Comparison of ENCODE assay signal across 11 cellular contexts in genomic region chr2:70596739-70597138, GRCh38. TPM values are rescaled to one million over a fixed set of nuclear protein-coding genes. Genes with fewer than 3 reads are reported as not detected.
DNase-seq lines count a peak whose midpoint lies in the region; ATAC-seq, FAIRE-seq and TF ChIP-seq lines count a peak whose summit lies in the region.
"Had no signal": no experiment of that assay in that cellular context is flagged by ENCODE, and none has a peak within 500 bp of the region (broad histone marks: within the 10 kb centered on the region; RNA-seq: fewer than 3 reads in every experiment).

No MANE protein-coding gene starts in this region.

- no peak for TF ChIP-seq POLR2A in H54 (IDR thresholded peaks at IDR 0.05; ENCODE audit: low read depth, low read length)

- intact Hi-C loops in colonic mucosa (cut with DNase I) = no loop called here

- ATAC-seq in HG02678 (IDR thresholded peaks at IDR 0.05; ENCODE audit: unreplicated experiment) = no peak

- H3K27ac ChIP-seq in BLaER1 treated with 17β-estradiol and CSF1 and Interleukin-3, amounts not matched to agents 10 nM and 100 nM = peak overlapping the region in 6 of 11 experiments; percentile 4 to 55 (median 14); a peak in 4 of 22 replicates
- peak overlapping the region; percentile 26 for H3K27ac ChIP-seq in SJSA1
- H3K27ac ChIP-seq in colonic mucosa = no peak overlapping the region

- peaks cover 8 to 12% (median 10%) of the 10 kb centered on the region in 10 experiments; a peak in 18 of 20 replicates for H3K4me1 ChIP-seq in BLaER1 treated with 17β-estradiol and CSF1 and Interleukin-3, amounts not matched to agents 10 nM and 100 nM
- H3K4me1 ChIP-seq in SJSA1 (replicated peaks) = peaks cover 12% of the 10 kb centered on the region
- H3K4me1 ChIP-seq in colonic mucosa = no peaks in the 10 kb centered on the region

- H3K4me2 ChIP-seq in BLaER1 treated with 17β-estradiol and CSF1 and Interleukin-3, amounts not matched to agents 10 nM and 100 nM = peak overlapping the region in 10 of 11 experiments; percentile 17 to 52 (median 28); a peak in 13 of 22 replicates

- H3K36me3 ChIP-seq in BLaER1 treated with 17β-estradiol and CSF1 and Interleukin-3, amounts not matched to agents 10 nM and 100 nM = no peaks in the 10 kb centered on the region
- H3K36me3 ChIP-seq in SJSA1 = no peaks in the 10 kb centered on the region
- no peaks in the 10 kb centered on the region for H3K36me3 ChIP-seq in colonic mucosa

- no peak overlapping the region for H3K4me3 ChIP-seq in BLaER1 treated with 17β-estradiol and CSF1 and Interleukin-3, amounts not matched to agents 10 nM and 100 nM
- H3K4me3 ChIP-seq in SJSA1 (no peak overlapping the region), colonic mucosa (no peak overlapping the region)

- no peak overlapping the region for H3K9ac ChIP-seq in BLaER1 treated with 17β-estradiol and CSF1 and Interleukin-3, amounts not matched to agents 10 nM and 100 nM
- H3K9ac ChIP-seq in colonic mucosa (ENCODE audit: low read depth in 2 of 2, low read length in 2 of 2) = no peak overlapping the region

- TF ChIP-seq CTCF in colonic mucosa (IDR thresholded peaks at IDR 0.05) = no peak

- FAIRE-seq in H54 (lab: Jason Lieb, UNC) = peak; percentile 99

- DNase-seq in H54 (ENCODE audit: insufficient read length, low spot score) (peak; percentile 25), SJSA1 (ENCODE audit: low read depth in 1 of 2, low spot score in 2 of 2) (peak in 1 of 2 experiments; percentile 29), kidney tubule cell (ENCODE audit: low spot score) (peak; percentile 96), mucosa of gallbladder (ENCODE audit: low spot score) (no peak), colonic mucosa (no peak)
- DNase-seq in stimulated activated CD4-positive, alpha-beta T cell treated with anti-CD3 and anti-CD28 coated beads, Interleukin-2, amount 100 ng/mL, for 24 hours = no peak
- DNase-seq: NCI-H2081; stimulated activated CD8-positive, alpha-beta memory T cell treated with anti-CD3 and anti-CD28 coated beads, Interleukin-4, amount 100 ng/mL, for 48 hours; T-helper 2 cell had no signal

- no peaks in the 10 kb centered on the region for H3K27me3 ChIP-seq in BLaER1 treated with 17β-estradiol and CSF1 and Interleukin-3, amounts not matched to agents 10 nM and 100 nM
- H3K27me3 ChIP-seq in SJSA1 (replicated peaks) (no peaks in the 10 kb centered on the region; the same call in 1 of the 2 replicates), colonic mucosa (no peaks in the 10 kb centered on the region)

- H4K20me1 ChIP-seq in BLaER1 treated with 17β-estradiol and CSF1 and Interleukin-3, amounts not matched to agents 10 nM and 100 nM = no peaks in the 10 kb centered on the region

- H3K9me3 ChIP-seq in BLaER1 treated with 17β-estradiol and CSF1 and Interleukin-3, amounts not matched to agents 10 nM and 100 nM (replicated peaks in 1 of 11) = peaks cover 7 to 16% (median 12%) of the 10 kb centered on the region in 11 experiments; a peak in 19 of 22 replicates
- H3K9me3 ChIP-seq in SJSA1 (replicated peaks) (no peaks in the 10 kb centered on the region), colonic mucosa (no peaks in the 10 kb centered on the region)

RNA-seq across cellular contexts. Expression of gene TGFA, which starts 43.1 kb away (rescaled TPM):
- 0.42 and 1.4 TPM in 2 replicates for total RNA-seq in SJSA1 (2014; rRNA removed; shearing (Covaris generic))
- total RNA-seq in mucosa of gallbladder (51.0 TPM), colonic mucosa (10 to 100 TPM; 21.4 to 25.8 TPM)

Comparison
In these comparisons a context has a peak if more than half of its experiments do, and no peak if none do; other contexts are left out.
1. DNase-seq: peak in H54 (single experiment) and kidney tubule cell (single experiment); none in stimulated activated CD4-positive, alpha-beta T cell treated with anti-CD3 and anti-CD28 coated beads, Interleukin-2, amount 100 ng/mL, for 24 hours (0 of 2), mucosa of gallbladder (single experiment) and colonic mucosa (single experiment).